ENCODE assay signal across 12 cellular contexts in genomic region chr4:41657561-41657960, GRCh38.
"Had no signal": no experiment of that assay in that cellular context is flagged by ENCODE, and none has a peak within 500 bp of the region (broad histone marks: within the 10 kb centered on the region; RNA-seq: fewer than 3 reads in every experiment).

No MANE protein-coding gene starts in this region.

- H3K27ac ChIP-seq: right lobe of liver, testis had no signal

- H3K27me3 ChIP-seq: gastroesophageal sphincter, right lobe of liver, spleen, testis, upper lobe of left lung had no signal

- H3K4me3 ChIP-seq: gastroesophageal sphincter, psoas muscle, right lobe of liver, spleen, testis, upper lobe of left lung had no signal

- FAIRE-seq: keratinocyte had no signal

- H3K4me1 ChIP-seq: right lobe of liver, spleen, testis had no signal

- ATAC-seq: stimulated activated naive CD8-positive, alpha-beta T cell treated with anti-CD3 and anti-CD28 coated beads, Interleukin-15, amount 100 ng/mL, for 72 hours had no signal

- DNase-seq: activated CD4-positive, alpha-beta T cell treated with anti-CD3 and anti-CD28 coated beads, Interleukin-2, amount 10 ng/mL, durations not matched to agents 7 days and 5 days; activated CD8-positive, alpha-beta memory T cell treated with anti-CD3 and anti-CD28 coated beads, Interleukin-2, amount 50 U/mL, for 48 hours; activated gamma-delta T cell treated with Interleukin-2 at 50 U/mL for 16 hours; erythroblast; psoas muscle; right lobe of liver; spleen; stimulated activated naive CD8-positive, alpha-beta T cell treated with anti-CD3 and anti-CD28 coated beads, Interleukin-15, amount 100 ng/mL, for 72 hours; testis had no signal

- H3K9me3 ChIP-seq: gastroesophageal sphincter, psoas muscle, right lobe of liver, spleen, testis, upper lobe of left lung had no signal
